In genomic region chr17:38761612-38762011, GRCh38 we compare ENCODE assay signal across 9 cellular contexts. TPM values are rescaled to one million over a fixed set of nuclear protein-coding genes. Genes with fewer than 3 reads are reported as not detected.
A peak's percentile ranks its signal among the peaks of the same experiment; 100 is the strongest.
DNase-seq lines count a peak whose midpoint lies in the region; ATAC-seq and TF ChIP-seq lines count a peak whose summit lies in the region.
"Had no signal": no experiment of that assay in that cellular context is flagged by ENCODE, and none has a peak within 500 bp of the region (broad histone marks: within the 10 kb centered on the region; RNA-seq: fewer than 3 reads in every experiment).

No MANE protein-coding gene starts in this region.

- peak; percentile 56 for TF ChIP-seq RAD21 in SK-N-SH (IDR thresholded peaks at IDR 0.05; ENCODE audit: low read length)

- TF ChIP-seq CTCF in cardiac muscle cell (IDR thresholded peaks at IDR 0.05; ENCODE audit: low read depth, low read length) (peak; percentile 36), SK-N-SH (IDR thresholded peaks at IDR 0.05) (peak; percentile 59), epithelial cell of esophagus (IDR thresholded peaks at IDR 0.05; ENCODE audit: insufficient read depth, low read depth, low read length, missing control alignments) (peak; percentile 50), ascending aorta (IDR thresholded peaks at IDR 0.05) (peak in 1 of 3 experiments; percentile 9)

- 0 out of 2 replicates have a peak, but pooled peaks cover 4% of the 10 kb centered on the region for H4K20me1 ChIP-seq in SK-N-SH (ENCODE audit: insufficient read depth)

- POLR2A ChIA-PET in SK-N-SH (lab: Yijun Ruan, JAX) = no interaction called here

- H3K9me2 ChIP-seq in SK-N-SH = no peaks in the 10 kb centered on the region

- peaks cover 19% of the 10 kb centered on the region; the same call in 1 of the 2 replicates for H3K79me2 ChIP-seq in SK-N-SH (ENCODE audit: insufficient read depth)

- no peak overlapping the region for H3K4me3 ChIP-seq in cardiac muscle cell
- 0 out of 4 replicates have a peak overlapping the region, but pooled peaks of 1 of the 2 experiments have one; percentile 6 for H3K4me3 ChIP-seq in SK-N-SH (ENCODE audit: low read depth in 2 of 2, low read length in 1 of 2)
- no peak overlapping the region for H3K4me3 ChIP-seq in epithelial cell of esophagus (ENCODE audit: low read length)
- H3K4me3 ChIP-seq in ascending aorta = no peak overlapping the region

- TF ChIP-seq EP300 in SK-N-SH (IDR thresholded peaks at IDR 0.05; ENCODE audit: borderline replicate concordance in 1 of 2, low read depth in 1 of 2, low read length in 1 of 2) = no peak

- H3K27ac ChIP-seq in cardiac muscle cell (no peak overlapping the region), SK-N-SH (ENCODE audit: low read depth in 2 of 2, low read length in 1 of 2) (no peak overlapping the region), ascending aorta (no peak overlapping the region)

- ATAC-seq in Right ventricle myocardium superior (ENCODE audit: poor library complexity) = no peak
- no peak for ATAC-seq in HG03354 (IDR thresholded peaks at IDR 0.05; ENCODE audit: poor library complexity, severe bottlenecking, unreplicated experiment)
- ATAC-seq in GM18511 (IDR thresholded peaks at IDR 0.05; ENCODE audit: unreplicated experiment) = no peak

- intact Hi-C loops in Right ventricle myocardium superior (cut with DNase I) = no loop called here
- intact Hi-C loops in ascending aorta (cut with DNase I) = no loop called here

- H3K36me3 ChIP-seq in cardiac muscle cell (peaks cover 46% of the 10 kb centered on the region), SK-N-SH (replicated peaks in 1 of 2; ENCODE audit: control insufficient read depth in 1 of 2, insufficient read depth in 2 of 2, low read length in 1 of 2) (peaks cover 57 to 58% of the 10 kb centered on the region in 2 experiments), ascending aorta (peaks cover 76 to 80% of the 10 kb centered on the region in 2 donors)

- H3F3A ChIP-seq in SK-N-SH (replicated peaks; ENCODE audit: insufficient read depth) = peaks cover 24% of the 10 kb centered on the region

- H2AFZ ChIP-seq in SK-N-SH (ENCODE audit: low read depth) = no peak overlapping the region

- WGBS in SK-N-SH (ENCODE audit: low lambda C conversion rate) = 89% methylated on average over 4 of the region's 4 CpGs

- DNase-seq in cardiac muscle cell (ENCODE audit: low read depth in 1 of 2, low spot score in 1 of 2) (peak; percentile 35 to 36), Right ventricle myocardium superior (no peak), SK-N-SH (peak; percentile 50), epithelial cell of esophagus (ENCODE audit: low read depth) (peak; percentile 55), ascending aorta (ENCODE audit: low spot score in 2 of 2) (no peak), hepatic stellate cell (ENCODE audit: low spot score) (no peak)

- H3K4me2 ChIP-seq in SK-N-SH = no peak overlapping the region

- H3K4me1 ChIP-seq in cardiac muscle cell (ENCODE audit: low read depth) (no peaks in the 10 kb centered on the region), SK-N-SH (ENCODE audit: control insufficient read depth in 1 of 2, insufficient read depth in 2 of 2, low read depth in 1 of 2, low read length in 1 of 2) (no peaks in the 10 kb centered on the region), ascending aorta (no peaks in the 10 kb centered on the region)

- no peak overlapping the region for H3K9ac ChIP-seq in SK-N-SH

- H3K9me3 ChIP-seq in cardiac muscle cell (ENCODE audit: low read depth) (no peaks in the 10 kb centered on the region), SK-N-SH (no peaks in the 10 kb centered on the region), ascending aorta (no peaks in the 10 kb centered on the region)

- CTCF ChIA-PET in SK-N-SH (lab: Yijun Ruan, JAX) = interaction anchor here (0.5 to 2.1 kb wide), 11 partner anchors 9 to 444 kb away, joined by 3 to 9 read pairs (median 4); partner anchors contain the start of genes CWC25 and PSMB3

- H3K27me3 ChIP-seq in cardiac muscle cell (no peaks in the 10 kb centered on the region), SK-N-SH (ENCODE audit: insufficient read depth) (no peaks in the 10 kb centered on the region), ascending aorta (no peaks in the 10 kb centered on the region)

TF ChIP-seq in SK-N-SH, 30 proteins besides CTCF, POLR2A, EP300 and RAD21:
- TF ChIP-seq ELF1 (IDR thresholded peaks at IDR 0.05) (no peak), GABPA (IDR thresholded peaks at IDR 0.05; ENCODE audit: low read depth) (no peak), FOXJ3 (CRISPR knock-in tag; IDR thresholded peaks at IDR 0.05) (no peak), SIN3A (IDR thresholded peaks at IDR 0.05; ENCODE audit: borderline replicate concordance, low read depth, low read length) (peak; percentile 53; the same call in 1 of the 2 replicates)
- TF ChIP-seq, protein P1, sequence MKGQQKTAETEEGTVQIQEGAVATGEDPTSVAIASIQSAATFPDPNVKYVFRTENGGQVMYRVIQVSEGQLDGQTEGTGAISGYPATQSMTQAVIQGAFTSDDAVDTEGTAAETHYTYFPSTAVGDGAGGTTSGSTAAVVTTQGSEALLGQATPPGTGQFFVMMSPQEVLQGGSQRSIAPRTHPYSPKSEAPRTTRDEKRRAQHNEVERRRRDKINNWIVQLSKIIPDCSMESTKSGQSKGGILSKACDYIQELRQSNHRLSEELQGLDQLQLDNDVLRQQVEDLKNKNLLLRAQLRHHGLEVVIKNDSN (IDR thresholded peaks at IDR 0.05; ENCODE audit: borderline replicate concordance, low read depth) = no peak

RNA-seq across cellular contexts. Expression of gene PSMB3, which starts 9.1 kb away (rescaled TPM):
- 166 and 188 TPM in 2 replicates for total RNA-seq in cardiac muscle cell
- 333 and 379 TPM in 2 replicates for polyA plus RNA-seq in cardiac muscle cell
- 154 TPM for total RNA-seq in Right ventricle myocardium superior
- polyA plus RNA-seq in SK-N-SH (2012; rRNA removed) = 480 and 533 TPM in 2 replicates
- polyA plus RNA-seq in SK-N-SH (2012; cell fraction: cytosol; rRNA removed) = 326 and 421 TPM in 2 replicates
- polyA plus RNA-seq in SK-N-SH (2012; cell fraction: nucleus; rRNA removed) = 286 and 336 TPM in 2 replicates
- 189 TPM for total RNA-seq in ascending aorta

RNA-seq across cellular contexts. Expression of gene PCGF2, which starts 13.5 kb away (rescaled TPM):
- total RNA-seq in cardiac muscle cell (14.4 and 21.7 TPM in 2 replicates), Right ventricle myocardium superior (22.2 TPM), ascending aorta (64.8 TPM)
- polyA plus RNA-seq in cardiac muscle cell (10.7 and 12.2 TPM in 2 replicates), SK-N-SH (2012; rRNA removed) (24.2 and 39.8 TPM in 2 replicates)
- 23.0 and 26.3 TPM in 2 replicates for polyA plus RNA-seq in SK-N-SH (2012; cell fraction: cytosol; rRNA removed)
- polyA plus RNA-seq in SK-N-SH (2012; cell fraction: nucleus; rRNA removed) = 54.1 and 67.6 TPM in 2 replicates
- total RNA-seq: mononuclear cell had no signal

RNA-seq across cellular contexts. Expression of gene CISD3, which starts 31.5 kb away (rescaled TPM):
- total RNA-seq in cardiac muscle cell (4.9 and 7.4 TPM in 2 replicates), Right ventricle myocardium superior (82.5 TPM), ascending aorta (27.6 TPM)
- polyA plus RNA-seq in cardiac muscle cell (20.6 and 29.7 TPM in 2 replicates), SK-N-SH (2012; rRNA removed) (12.9 and 16.5 TPM in 2 replicates)
- polyA plus RNA-seq in SK-N-SH (2012; cell fraction: cytosol; rRNA removed) = 9.3 and 10.9 TPM in 2 replicates
- 5.9 and 8.6 TPM in 2 replicates for polyA plus RNA-seq in SK-N-SH (2012; cell fraction: nucleus; rRNA removed)

RNA-seq across cellular contexts. Expression of gene PIP4K2B, which starts 37.7 kb away (rescaled TPM):
- total RNA-seq in cardiac muscle cell (98.7 and 116 TPM in 2 replicates), Right ventricle myocardium superior (41.9 TPM), ascending aorta (45.0 TPM)
- polyA plus RNA-seq in cardiac muscle cell (17.4 and 23.3 TPM in 2 replicates), SK-N-SH (2012; rRNA removed) (29.8 and 36.7 TPM in 2 replicates)
- 21.0 and 29.3 TPM in 2 replicates for polyA plus RNA-seq in SK-N-SH (2012; cell fraction: cytosol; rRNA removed)
- 35.7 and 47.9 TPM in 2 replicates for polyA plus RNA-seq in SK-N-SH (2012; cell fraction: nucleus; rRNA removed)

RNA-seq across cellular contexts. Expression of gene MLLT6, which starts 56.5 kb away (rescaled TPM):
- total RNA-seq in cardiac muscle cell = 48.4 and 75.8 TPM in 2 replicates
- 10.5 and 17.4 TPM in 2 replicates for polyA plus RNA-seq in cardiac muscle cell
- total RNA-seq in Right ventricle myocardium superior = 71.9 TPM
- polyA plus RNA-seq in SK-N-SH (2012; rRNA removed) = 41.5 and 43.6 TPM in 2 replicates
- 11.5 and 18.3 TPM in 2 replicates for polyA plus RNA-seq in SK-N-SH (2012; cell fraction: cytosol; rRNA removed)
- 118 and 131 TPM in 2 replicates for polyA plus RNA-seq in SK-N-SH (2012; cell fraction: nucleus; rRNA removed)
- total RNA-seq in ascending aorta = 100 TPM

Comparison
In these comparisons a context has a peak if more than half of its experiments do, and no peak if none do; other contexts are left out.
1. DNase-seq: peak in cardiac muscle cell (2 of 2), SK-N-SH (single experiment) and epithelial cell of esophagus (single experiment); none in Right ventricle myocardium superior (single experiment), ascending aorta (0 of 2) and hepatic stellate cell (single experiment).